In genomic region chr9:88808761-88809370, GRCh38 we compare ENCODE assay signal across 25 cellular contexts.
"Had no signal": no experiment of that assay in that cellular context is flagged by ENCODE, and none has a peak within 500 bp of the region (broad histone marks: within the 10 kb centered on the region; RNA-seq: fewer than 3 reads in every experiment).

No MANE protein-coding gene starts in this region.

- H3K27me3 ChIP-seq: gastrocnemius medialis, ovary, transverse colon had no signal

- ATAC-seq: activated T-cell treated with anti-CD3 and anti-CD28 coated beads, Interleukin-2, amount 50 U/mL, for 4 hours; activated T-helper 17 cell treated with anti-CD3 and anti-CD28 coated beads, Interleukin-2, amount 50 U/mL, for 72 hours; gastrocnemius medialis; T-helper 17 cell had no signal

- H3K4me1 ChIP-seq: gastrocnemius medialis, prostate gland, transverse colon had no signal

- H3K36me3 ChIP-seq: gastrocnemius medialis, neutrophil, ovary, prostate gland, transverse colon had no signal

- H3K4me3 ChIP-seq: gastrocnemius medialis, ovary, prostate gland, transverse colon had no signal

- H3K27ac ChIP-seq: gastrocnemius medialis, neutrophil, ovary, transverse colon had no signal

- DNase-seq: activated CD4-positive, alpha-beta memory T cell treated with anti-CD3 and anti-CD28 coated beads for 36 hours; activated CD4-positive, alpha-beta T cell treated with anti-CD3 and anti-CD28 coated beads, Interleukin-2, amount 10 ng/mL, durations not matched to agents 24 days and 14 days; activated CD4-positive, CD25-positive, alpha-beta regulatory T cell treated with anti-CD3 and anti-CD28 coated beads, Interleukin-2, amount 50 U/mL, for 72 hours; activated gamma-delta T cell treated with Interleukin-2 at 50 U/mL for 16 hours; activated naive CD4-positive, alpha-beta T cell treated with anti-CD3 and anti-CD28 coated beads, Interleukin-2, amount 50 U/mL, for 16 hours; activated T-cell treated with anti-CD3 and anti-CD28 coated beads, Interleukin-2, amount 50 U/mL, for 4 hours; amygdala; effector CD4-positive, alpha-beta T cell; erythroblast; gastrocnemius medialis; glutamatergic neuron; hippocampal formation; left ventricle myocardium superior; nephron progenitor cell; ovary; retina; stimulated activated CD4-positive, alpha-beta T cell treated with anti-CD3 and anti-CD28 coated beads, Interleukin-15, amount 100 ng/mL, for 24 hours; stimulated activated CD4-positive, alpha-beta T cell treated with anti-CD3 and anti-CD28 coated beads, Interleukin-2, amount 100 ng/mL, for 24 hours; stimulated activated naive CD4-positive, alpha-beta T cell; T-helper 17 cell; T1000; transverse colon had no signal

- H3K9me3 ChIP-seq: gastrocnemius medialis, neutrophil, ovary, prostate gland, transverse colon had no signal
